ENCODE assay signal across 14 cellular contexts in genomic region chr10:70523044-70523443, GRCh38. TPM values are rescaled to one million over a fixed set of nuclear protein-coding genes. Genes with fewer than 3 reads are reported as not detected.
A peak's percentile ranks its signal among the peaks of the same experiment; 100 is the strongest.
DNase-seq lines count a peak whose midpoint lies in the region; ATAC-seq and TF ChIP-seq lines count a peak whose summit lies in the region.
"Had no signal": no experiment of that assay in that cellular context is flagged by ENCODE, and none has a peak within 500 bp of the region (broad histone marks: within the 10 kb centered on the region; RNA-seq: fewer than 3 reads in every experiment).

No MANE protein-coding gene starts in this region.

- peak overlapping the region; percentile 15 for H3K4me3 Mint-ChIP-seq in glutamatergic neuron (ENCODE audit: unreplicated experiment)

- H3K27me3 ChIP-seq in Loucy (ENCODE audit: insufficient read depth, low read length, poor library complexity, severe bottlenecking) (no peaks in the 10 kb centered on the region), upper lobe of right lung (no peaks in the 10 kb centered on the region), Karpas-422 (ENCODE audit: low read length) (no peaks in the 10 kb centered on the region), H7 (ENCODE audit: control insufficient read depth, insufficient read depth, low read length) (no peaks in the 10 kb centered on the region)
- H3K27me3 ChIP-seq: SJCRH30 had no signal

- H3K4me1 Mint-ChIP-seq in glutamatergic neuron (ENCODE audit: low read depth, unreplicated experiment): peaks cover 26% of the 10 kb centered on the region

- H3K9me2 ChIP-seq in Loucy (replicated peaks; ENCODE audit: low read depth, low read length) (no peaks in the 10 kb centered on the region), Karpas-422 (replicated peaks; ENCODE audit: insufficient read depth, low read length) (no peaks in the 10 kb centered on the region)

- peak overlapping the region; percentile 42 for H3K9ac ChIP-seq in Loucy (ENCODE audit: low read depth, low read length, poor library complexity, severe bottlenecking)
- no peak overlapping the region for H3K9ac ChIP-seq in Karpas-422 (ENCODE audit: low read length)

- no peak overlapping the region for H2AFZ ChIP-seq in Loucy (ENCODE audit: low read length)
- H2AFZ ChIP-seq in Karpas-422 (ENCODE audit: low read length): no peak overlapping the region

- H3K27ac ChIP-seq in upper lobe of right lung (no peak overlapping the region), Karpas-422 (ENCODE audit: low read length) (no peak overlapping the region)
- H3K27ac ChIP-seq: C4-2B, SJCRH30 had no signal

- no peaks in the 10 kb centered on the region for H3K9me3 ChIP-seq in Loucy (ENCODE audit: insufficient read depth, low read depth, low read length)
- no peaks in the 10 kb centered on the region for H3K9me3 ChIP-seq in upper lobe of right lung
- H3K9me3 ChIP-seq in Karpas-422 (ENCODE audit: low read length): no peaks in the 10 kb centered on the region
- H3K9me3 ChIP-seq: SJCRH30 had no signal

- peak; percentile 73 for ATAC-seq in upper lobe of right lung

- intact Hi-C loops in upper lobe of right lung (cut with DNase I): no loop called here

- H3K9me3 Mint-ChIP-seq in glutamatergic neuron (ENCODE audit: unreplicated experiment): peaks cover 3% of the 10 kb centered on the region

- H3K4me1 ChIP-seq in Loucy (ENCODE audit: insufficient read depth, low read length, poor library complexity, severe bottlenecking) (peaks cover 15% of the 10 kb centered on the region), upper lobe of right lung (peaks cover 17% of the 10 kb centered on the region), Karpas-422 (ENCODE audit: low read length) (no peaks in the 10 kb centered on the region)
- H3K4me1 ChIP-seq: SJCRH30 had no signal

- H3K27ac Mint-ChIP-seq in glutamatergic neuron (ENCODE audit: unreplicated experiment): peak overlapping the region; percentile 76

- TF ChIP-seq CTCF in Loucy (conservative IDR thresholded peaks at IDR 0.05; ENCODE audit: low read length) (no peak), glutamatergic neuron (IDR thresholded peaks at IDR 0.05; ENCODE audit: partially characterized antibody, unreplicated experiment) (no peak), upper lobe of right lung (IDR thresholded peaks at IDR 0.05) (no peak)

- H3K36me3 Mint-ChIP-seq in glutamatergic neuron (ENCODE audit: unreplicated experiment): no peaks in the 10 kb centered on the region

- peaks cover 13% of the 10 kb centered on the region for H3K27me3 Mint-ChIP-seq in glutamatergic neuron (ENCODE audit: unreplicated experiment)

- no peaks in the 10 kb centered on the region for H4K20me1 ChIP-seq in Loucy (ENCODE audit: insufficient read depth, low read length, poor library complexity, severe bottlenecking)
- H4K20me1 ChIP-seq in Karpas-422 (ENCODE audit: insufficient read depth, low read depth, low read length): peaks cover 5% of the 10 kb centered on the region; the same call in 1 of the 2 replicates

- H3F3A ChIP-seq in Loucy (ENCODE audit: low read depth): no peaks in the 10 kb centered on the region

- H3K4me3 ChIP-seq in Loucy (ENCODE audit: low read length, poor library complexity, severe bottlenecking) (no peak overlapping the region), upper lobe of right lung (no peak overlapping the region), Karpas-422 (ENCODE audit: low read length) (no peak overlapping the region), H7 (ENCODE audit: insufficient read depth, low read depth, low read length) (no peak overlapping the region)
- H3K4me3 ChIP-seq: SJCRH30 had no signal

- H3K4me2 ChIP-seq in Loucy (ENCODE audit: low read depth, low read length, poor library complexity, severe bottlenecking) (peak overlapping the region; percentile 18), Karpas-422 (ENCODE audit: low read depth, low read length, poor library complexity, severe bottlenecking) (no peak overlapping the region)

- DNase-seq in glutamatergic neuron: peak; percentile 71
- DNase-seq in left kidney (ENCODE audit: low read depth, low spot score): peak; percentile 90
- DNase-seq in upper lobe of right lung: no peak
- no peak for DNase-seq in Karpas-422
- DNase-seq in H7: no peak
- no peak for DNase-seq in EL
- DNase-seq: DMS79 treated with DMSO at 0.1 percent for 48 hours, NCI-H1105 treated with DMSO at 0.1 percent for 48 hours, NCI-H1694 treated with DMSO at 0.1 percent for 48 hours, NCI-H510A, NCI-H774, SJCRH30 had no signal

- H3K79me2 ChIP-seq in Loucy (ENCODE audit: insufficient read depth, low read length): no peaks in the 10 kb centered on the region; the same call in 1 of the 2 replicates
- H3K79me2 ChIP-seq in Karpas-422 (ENCODE audit: low read length): peaks cover 81% of the 10 kb centered on the region

- H3K36me3 ChIP-seq in Loucy (ENCODE audit: insufficient read depth, low read length) (no peaks in the 10 kb centered on the region), upper lobe of right lung (no peaks in the 10 kb centered on the region), Karpas-422 (ENCODE audit: insufficient read depth, low read length) (peaks cover 2% of the 10 kb centered on the region; the same call in 1 of the 2 replicates), H7 (replicated peaks; ENCODE audit: control insufficient read depth, insufficient read depth, low read length) (0 out of 2 replicates have a peak, but pooled peaks cover 1% of the 10 kb centered on the region)
- H3K36me3 ChIP-seq: SJCRH30 had no signal

RNA-seq across cellular contexts. Expression of gene PALD1, which starts 44.5 kb away (rescaled TPM):
- total RNA-seq in glutamatergic neuron (ENCODE audit: unreplicated experiment) (15.5 TPM), upper lobe of right lung (27.0 TPM)
- 54.7 and 106 TPM in 2 replicates for total RNA-seq in Karpas-422 (2014; rRNA removed; shearing (Covaris generic); ENCODE audit: low replicate concordance)
- 51.9 and 53.2 TPM in 2 replicates for total RNA-seq in H7 (2014; rRNA removed; shearing (Covaris generic))

Comparison
In these comparisons a context has a peak if more than half of its experiments do, and no peak if none do; other contexts are left out.
1. DNase-seq: peak in glutamatergic neuron (single experiment) and left kidney (single experiment); none in upper lobe of right lung (single experiment), Karpas-422 (single experiment), H7 (single experiment) and EL (single experiment).